Comparison of ENCODE assay signal across 7 cellular contexts in genomic region chr22:19629720-19630419, GRCh38.
DNase-seq lines count a peak whose midpoint lies in the region; ATAC-seq, FAIRE-seq and TF ChIP-seq lines count a peak whose summit lies in the region.

No MANE protein-coding gene starts in this region.

- H3K4me3 ChIP-seq in small intestine (ENCODE audit: low read depth in 1 of 2, low read length in 2 of 2) = no peak overlapping the region

- WGBS in small intestine, 3 donors = 19 to 23% (median 22%) methylated on average over 13 of the region's 13 CpGs

- no peak for ATAC-seq in GM21576 (IDR thresholded peaks at IDR 0.05; ENCODE audit: unreplicated experiment)

- FAIRE-seq in small intestine (lab: Jason Lieb, UNC) = no peak

- H3K4me1 ChIP-seq in small intestine (ENCODE audit: control insufficient read depth in 2 of 2, insufficient read depth in 1 of 2, low read depth in 1 of 2, low read length in 1 of 2) = no peaks in the 10 kb centered on the region

- no peaks in the 10 kb centered on the region for H3K9me3 ChIP-seq in small intestine (ENCODE audit: control insufficient read depth, low read depth)

- no peaks in the 10 kb centered on the region for H3K36me3 ChIP-seq in small intestine (ENCODE audit: control insufficient read depth in 2 of 2, insufficient read depth in 2 of 2, low read length in 2 of 2)

- H3K27ac ChIP-seq in small intestine (ENCODE audit: low read depth in 1 of 2, low read length in 1 of 2) = no peak overlapping the region

- H3K27me3 ChIP-seq in small intestine (ENCODE audit: control insufficient read depth in 2 of 2, insufficient read depth in 2 of 2, low read length in 2 of 2) = no peaks in the 10 kb centered on the region

- DNase-seq in NCI-H146 treated with DMSO at 0.1 percent for 48 hours (lab: John Stamatoyannopoulos, UW; ENCODE audit: unreplicated experiment) (peak; percentile 40), T1000 (lab: John Stamatoyannopoulos, UW) (peak; percentile 45), astrocyte of the hippocampus (ENCODE audit: low read depth, low spot score) (peak; percentile 88), hippocampal formation (lab: John Stamatoyannopoulos, UW) (peak; percentile 56 to 67), small intestine (peak; percentile 72)

- peak; percentile 92 for TF ChIP-seq CTCF in GM12873 (IDR thresholded peaks at IDR 0.05; ENCODE audit: insufficient read depth, low read depth, low read length, missing control alignments)
